In genomic region chr3:23111799-23112198, GRCh38 we compare ENCODE assay signal across 16 cellular contexts.
DNase-seq lines count a peak whose midpoint lies in the region; ATAC-seq and TF ChIP-seq lines count a peak whose summit lies in the region.
"Had no signal": no experiment of that assay in that cellular context is flagged by ENCODE, and none has a peak within 500 bp of the region (broad histone marks: within the 10 kb centered on the region; RNA-seq: fewer than 3 reads in every experiment).

No MANE protein-coding gene starts in this region.

- no peak overlapping the region for H3K4me3 Mint-ChIP-seq in type B pancreatic cell
- H3K4me3 Mint-ChIP-seq: CD4-positive, CD25-positive, alpha-beta regulatory T cell; CD8-positive, alpha-beta T cell; H9 had no signal

- in situ Hi-C loops in gastrocnemius medialis (cut with MboI; ENCODE audit: low sequenced_read_pairs in 4 of 4): no loop called here

- ATAC-seq in gastrocnemius medialis: peak; percentile 68
- ATAC-seq in HG03439 (IDR thresholded peaks at IDR 0.05; ENCODE audit: unreplicated experiment): no peak
- ATAC-seq: CD8-positive, alpha-beta T cell; GM12878 had no signal

- TF ChIP-seq POLR2A in gastrocnemius medialis (IDR thresholded peaks at IDR 0.05): no peak

- H3K4me1 ChIP-seq in gastrocnemius medialis: peaks cover 3 to 10% of the 10 kb centered on the region in 2 donors

- intact Hi-C loops in gastrocnemius medialis (cut with DNase I; ENCODE audit: low total_unique reads): no loop called here

- peaks cover 3% of the 10 kb centered on the region for H3K27me3 Mint-ChIP-seq in type B pancreatic cell
- H3K27me3 Mint-ChIP-seq: CD4-positive, CD25-positive, alpha-beta regulatory T cell had no signal

- H3K27ac ChIP-seq in VCaP (peak overlapping the region; percentile 90), gastrocnemius medialis (peak overlapping the region in 2 of 4 donors; percentile 0 to 15)
- H3K27ac ChIP-seq: GM23248 had no signal

- H3K9me3 ChIP-seq in gastrocnemius medialis: no peaks in the 10 kb centered on the region
- H3K9me3 ChIP-seq: Caco-2 had no signal

- H3K4me3 ChIP-seq in gastrocnemius medialis: no peak overlapping the region
- H3K4me3 ChIP-seq: GM12878, GM23248 had no signal

- DNase-seq in gastrocnemius medialis: peak in 1 of 2 donors; percentile 19
- DNase-seq in type B pancreatic cell (ENCODE audit: extremely low spot score, unreplicated experiment): no peak
- no peak for DNase-seq in C1 segment of cervical spinal cord (lab: John Stamatoyannopoulos, UW)
- DNase-seq in ecto neural progenitor cell (ENCODE audit: low spot score): no peak
- DNase-seq: CD4-positive, CD25-positive, alpha-beta regulatory T cell; CD8-positive, alpha-beta T cell; DMS 273 treated with DMSO at 0.1 percent for 48 hours; DMS79; EL; GDM1; GM23248 had no signal

- H3K27me3 ChIP-seq in gastrocnemius medialis: no peaks in the 10 kb centered on the region

- TF ChIP-seq CTCF in VCaP (conservative IDR thresholded peaks at IDR 0.05) (no peak), gastrocnemius medialis (IDR thresholded peaks at IDR 0.05 in 4 of 5, conservative IDR thresholded peaks at IDR 0.05 in 1 of 5) (no peak), type B pancreatic cell (conservative IDR thresholded peaks at IDR 0.05) (no peak)

- peak overlapping the region; percentile 25 for H3K27ac Mint-ChIP-seq in type B pancreatic cell
- H3K27ac Mint-ChIP-seq: CD4-positive, CD25-positive, alpha-beta regulatory T cell; CD8-positive, alpha-beta T cell; H9 had no signal

- H3K4me1 Mint-ChIP-seq in type B pancreatic cell (ENCODE audit: unreplicated experiment): peaks cover 22% of the 10 kb centered on the region
- H3K4me1 Mint-ChIP-seq: CD4-positive, CD25-positive, alpha-beta regulatory T cell had no signal

- peaks cover 16% of the 10 kb centered on the region for H3K9me3 Mint-ChIP-seq in type B pancreatic cell
- H3K9me3 Mint-ChIP-seq: CD8-positive, alpha-beta T cell had no signal

- no peaks in the 10 kb centered on the region for H3K36me3 Mint-ChIP-seq in type B pancreatic cell
- H3K36me3 Mint-ChIP-seq: CD4-positive, CD25-positive, alpha-beta regulatory T cell; CD8-positive, alpha-beta T cell had no signal

- H3K36me3 ChIP-seq in gastrocnemius medialis: no peaks in the 10 kb centered on the region
